In the genomic region with DNA sequence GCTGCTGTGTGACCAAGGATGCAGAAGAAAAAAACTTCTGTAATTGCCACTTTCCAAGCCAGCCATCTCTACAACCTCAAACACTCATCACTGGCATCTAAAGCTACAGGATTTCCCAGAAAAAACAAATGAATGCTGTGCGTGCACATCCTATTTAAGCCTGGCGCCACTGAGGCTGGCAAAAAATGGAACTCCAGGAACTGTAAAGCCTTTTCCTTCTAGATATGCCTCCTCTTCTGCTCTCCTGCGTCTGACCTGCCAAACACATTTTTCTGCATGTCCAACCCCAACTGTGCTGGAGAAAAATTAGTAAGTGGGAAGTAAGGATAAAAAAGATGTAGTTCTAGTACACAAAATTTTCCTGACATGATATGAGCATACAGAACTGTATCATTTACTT, we compare ENCODE assay signal across 19 cellular contexts.
DNase-seq lines count a peak whose midpoint lies in the region; ATAC-seq and TF ChIP-seq lines count a peak whose summit lies in the region.
"Had no signal": no experiment of that assay in that cellular context is flagged by ENCODE, and none has a peak within 500 bp of the region (broad histone marks: within the 10 kb centered on the region; RNA-seq: fewer than 3 reads in every experiment).

No MANE protein-coding gene starts in this region.

- no peaks in the 10 kb centered on the region for H3K9me3 ChIP-seq in SJSA1 (replicated peaks)
- no peaks in the 10 kb centered on the region for H3K9me3 ChIP-seq in esophagus muscularis mucosa
- peaks cover 7% of the 10 kb centered on the region for H3K9me3 ChIP-seq in vagina

- in situ Hi-C loops in KBM-7 (cut with MboI; ENCODE audit: low pct_unique_long_range_greater_than_20kb, low sequenced_read_pairs) = no loop called here

- WGBS in esophagus muscularis mucosa = 70% methylated on average over 3 of the region's 3 CpGs
- WGBS in lower leg skin, 2 donors = 87% methylated on average over 3 of the region's 3 CpGs

- H3K4me3 Mint-ChIP-seq in HFFc6 (peak overlapping the region; percentile 60; the same call in 1 of the 2 replicates), osteocyte (ENCODE audit: unreplicated experiment) (no peak overlapping the region)
- H3K4me3 Mint-ChIP-seq: GM23338 had no signal

- no peak for ATAC-seq in HG03342 (IDR thresholded peaks at IDR 0.05; ENCODE audit: unreplicated experiment)
- ATAC-seq: GM23338 had no signal

- peaks cover 51% of the 10 kb centered on the region for H3K4me1 ChIP-seq in SJSA1 (replicated peaks)
- H3K4me1 ChIP-seq in esophagus muscularis mucosa = peaks cover 0 to 54% (median 38%) of the 10 kb centered on the region in 4 donors
- H3K4me1 ChIP-seq in vagina = no peaks in the 10 kb centered on the region

- intact Hi-C loops in esophagus muscularis mucosa (cut with DNase I) = no loop called here
- intact Hi-C loops in vagina (cut with DNase I) = no loop called here
- intact Hi-C loops in lower leg skin (cut with DNase I; ENCODE audit: low total_unique reads) = no loop called here

- DNase-seq in HFFc6 = no peak
- peak; percentile 82 to 92 for DNase-seq in SJSA1 (ENCODE audit: low read depth in 1 of 2, low spot score in 2 of 2)
- DNase-seq in esophagus muscularis mucosa (ENCODE audit: extremely low spot score) = no peak
- DNase-seq in osteocyte (ENCODE audit: extremely low spot score, unreplicated experiment) = no peak
- DNase-seq in KBM-7 = no peak
- DNase-seq in vagina (ENCODE audit: extremely low spot score in 2 of 2) = no peak
- DNase-seq in lower leg skin (ENCODE audit: low spot score in 2 of 2) = no peak
- DNase-seq: COR-L47; GF-D8; MM.1S; NCI-H1092 treated with DMSO at 0.1 percent for 48 hours; NCI-H1694; NCI-H446 treated with DMSO at 0.1 percent for 48 hours; NK-92 treated with Interleukin-12 subunit alpha and Interleukin-12 subunit beta, amount 100 ng/mL, for 24 hours; OCI-M1; RPMI8226; SIG-M5 had no signal

- H3K36me3 ChIP-seq in SJSA1 (peaks cover 9% of the 10 kb centered on the region), esophagus muscularis mucosa (peaks cover 0 to 6% (median 3%) of the 10 kb centered on the region in 4 donors), vagina (no peaks in the 10 kb centered on the region)

- H3K27ac Mint-ChIP-seq in HFFc6 (peak overlapping the region; percentile 74), osteocyte (ENCODE audit: unreplicated experiment) (peak overlapping the region; percentile 56)
- H3K27ac Mint-ChIP-seq: GM23338 had no signal

- H3K27me3 ChIP-seq in SJSA1 (replicated peaks) (no peaks in the 10 kb centered on the region), esophagus muscularis mucosa (no peaks in the 10 kb centered on the region), vagina (no peaks in the 10 kb centered on the region)

- H3K27me3 Mint-ChIP-seq in HFFc6 (ENCODE audit: insufficient read depth) (no peaks in the 10 kb centered on the region; the same call in 1 of the 2 replicates), osteocyte (ENCODE audit: unreplicated experiment) (no peaks in the 10 kb centered on the region)

- no peaks in the 10 kb centered on the region for H3K9me3 Mint-ChIP-seq in HFFc6
- no peaks in the 10 kb centered on the region for H3K9me3 Mint-ChIP-seq in osteocyte (ENCODE audit: unreplicated experiment)

- no peak for TF ChIP-seq EP300 in esophagus muscularis mucosa (IDR thresholded peaks at IDR 0.05)

- H3K27ac ChIP-seq in SJSA1 (peak overlapping the region; percentile 100), esophagus muscularis mucosa (replicated peaks in 1 of 4) (peak overlapping the region; percentile 40 to 60 (median 52)), vagina (no peak overlapping the region)

- H3K4me3 ChIP-seq in SJSA1 = peak overlapping the region; percentile 20
- H3K4me3 ChIP-seq in esophagus muscularis mucosa = no peak overlapping the region
- H3K4me3 ChIP-seq in vagina = no peak overlapping the region
- no peak overlapping the region for H3K4me3 ChIP-seq in lower leg skin (ENCODE audit: low read depth, poor library complexity, severe bottlenecking)
- H3K4me3 ChIP-seq: GM23338 had no signal

- TF ChIP-seq CTCF in HFFc6 (IDR thresholded peaks at IDR 0.05) = no peak
- TF ChIP-seq CTCF in esophagus muscularis mucosa (IDR thresholded peaks at IDR 0.05) = no peak
- no peak for TF ChIP-seq CTCF in osteocyte (IDR thresholded peaks at IDR 0.05)
- no peak for TF ChIP-seq CTCF in vagina (IDR thresholded peaks at IDR 0.05)
- no peak for TF ChIP-seq CTCF in lower leg skin (IDR thresholded peaks at IDR 0.05)

- TF ChIP-seq POLR2A in esophagus muscularis mucosa (IDR thresholded peaks at IDR 0.05; ENCODE audit: low read depth) (no peak), vagina (IDR thresholded peaks at IDR 0.05) (no peak), lower leg skin (IDR thresholded peaks at IDR 0.05) (no peak)

- H3K4me1 Mint-ChIP-seq in HFFc6 (ENCODE audit: low read depth) = peaks cover 50% of the 10 kb centered on the region
- H3K4me1 Mint-ChIP-seq in osteocyte (ENCODE audit: unreplicated experiment) = peaks cover 28% of the 10 kb centered on the region

- H3K36me3 Mint-ChIP-seq in HFFc6 (ENCODE audit: low read depth) = peaks cover 21% of the 10 kb centered on the region
- H3K36me3 Mint-ChIP-seq in osteocyte (ENCODE audit: unreplicated experiment) = peaks cover 19% of the 10 kb centered on the region

Comparison
In these comparisons a context has a peak if more than half of its experiments do, and no peak if none do; other contexts are left out.
1. DNase-seq: peak in SJSA1 (2 of 2); none in HFFc6 (single experiment), esophagus muscularis mucosa (single experiment), osteocyte (single experiment), KBM-7 (single experiment), vagina (0 of 2) and lower leg skin (0 of 2).